In genomic region chr9:117412006-117412715, GRCh38 we compare ENCODE assay signal across 14 cellular contexts. TPM values are rescaled to one million over a fixed set of nuclear protein-coding genes. Genes with fewer than 3 reads are reported as not detected.
A peak's percentile ranks its signal among the peaks of the same experiment; 100 is the strongest.
DNase-seq lines count a peak whose midpoint lies in the region; ATAC-seq and TF ChIP-seq lines count a peak whose summit lies in the region.
"Had no signal": no experiment of that assay in that cellular context is flagged by ENCODE, and none has a peak within 500 bp of the region (broad histone marks: within the 10 kb centered on the region; RNA-seq: fewer than 3 reads in every experiment).

No MANE protein-coding gene starts in this region.

- no peaks in the 10 kb centered on the region for H3K36me3 Mint-ChIP-seq in activated naive CD4-positive, alpha-beta T cell treated with anti-CD3 and anti-CD28 coated beads, Interleukin-2, amount 10 ng/mL, durations not matched to agents 7 days and 5 days
- no peaks in the 10 kb centered on the region for H3K36me3 Mint-ChIP-seq in activated CD8-positive, alpha-beta T cell treated with anti-CD3 and anti-CD28 coated beads for 36 hours (ENCODE audit: low read depth)
- H3K36me3 Mint-ChIP-seq: memory B cell had no signal

- peaks cover 5% of the 10 kb centered on the region for H3K4me1 ChIP-seq in iPS-15b (ENCODE audit: control insufficient read depth, insufficient read depth, low read length)
- peaks cover 0 to 27% (median 6%) of the 10 kb centered on the region in 3 donors for H3K4me1 ChIP-seq in gastroesophageal sphincter
- H3K4me1 ChIP-seq: parathyroid adenoma had no signal

- H3K9me3 ChIP-seq in iPS-15b (ENCODE audit: control insufficient read depth, insufficient read depth, low read length) (no peaks in the 10 kb centered on the region), gastroesophageal sphincter (no peaks in the 10 kb centered on the region)
- H3K9me3 ChIP-seq: vagina had no signal

- no peak for TF ChIP-seq EP300 in gastroesophageal sphincter (IDR thresholded peaks at IDR 0.05)

- TF ChIP-seq CTCF in gastroesophageal sphincter (IDR thresholded peaks at IDR 0.05) = no peak
- TF ChIP-seq CTCF in activated CD8-positive, alpha-beta T cell treated with anti-CD3 and anti-CD28 coated beads for 36 hours (IDR thresholded peaks at IDR 0.05) = no peak

- H3K4me3 ChIP-seq in iPS-15b (ENCODE audit: low read depth, low read length) (peak overlapping the region; percentile 80), gastroesophageal sphincter (no peak overlapping the region)
- H3K4me3 ChIP-seq: vagina had no signal

- no peaks in the 10 kb centered on the region for H3K36me3 ChIP-seq in iPS-15b (ENCODE audit: control insufficient read depth, insufficient read depth, low read length)
- H3K36me3 ChIP-seq in gastroesophageal sphincter = no peaks in the 10 kb centered on the region
- H3K36me3 ChIP-seq: vagina had no signal

- intact Hi-C loops in activated CD8-positive, alpha-beta T cell treated with anti-CD3 and anti-CD28 coated beads for 36 hours (cut with micrococcal nuclease) = no loop called here

- POLR2A ChIA-PET in activated CD8-positive, alpha-beta T cell treated with anti-CD3 and anti-CD28 coated beads for 36 hours (lab: Charles Lee) = no interaction called here

- CTCF ChIA-PET in activated naive CD4-positive, alpha-beta T cell treated with anti-CD3 and anti-CD28 coated beads, Interleukin-2, amount 10 ng/mL, durations not matched to agents 7 days and 5 days (lab: Charles Lee) = interaction anchor here (0.8 kb wide), 1 partner anchor 16 kb away, joined by 3 read pairs; no protein-coding TSS in a partner anchor
- CTCF ChIA-PET in activated CD8-positive, alpha-beta T cell treated with anti-CD3 and anti-CD28 coated beads for 36 hours (lab: Charles Lee) = no interaction called here

- H3K4me1 Mint-ChIP-seq in activated naive CD4-positive, alpha-beta T cell treated with anti-CD3 and anti-CD28 coated beads, Interleukin-2, amount 10 ng/mL, durations not matched to agents 7 days and 5 days = peaks cover 3% of the 10 kb centered on the region
- no peaks in the 10 kb centered on the region for H3K4me1 Mint-ChIP-seq in activated CD8-positive, alpha-beta T cell treated with anti-CD3 and anti-CD28 coated beads for 36 hours (ENCODE audit: low read depth)
- H3K4me1 Mint-ChIP-seq: memory B cell had no signal

- H3K27me3 Mint-ChIP-seq in activated naive CD4-positive, alpha-beta T cell treated with anti-CD3 and anti-CD28 coated beads, Interleukin-2, amount 10 ng/mL, durations not matched to agents 7 days and 5 days = peaks cover 33% of the 10 kb centered on the region
- H3K27me3 Mint-ChIP-seq in activated CD8-positive, alpha-beta T cell treated with anti-CD3 and anti-CD28 coated beads for 36 hours = peaks cover 35% of the 10 kb centered on the region

- no peak overlapping the region for H3K4me3 Mint-ChIP-seq in activated naive CD4-positive, alpha-beta T cell treated with anti-CD3 and anti-CD28 coated beads, Interleukin-2, amount 10 ng/mL, durations not matched to agents 7 days and 5 days
- H3K4me3 Mint-ChIP-seq in activated CD8-positive, alpha-beta T cell treated with anti-CD3 and anti-CD28 coated beads for 36 hours = no peak overlapping the region
- H3K4me3 Mint-ChIP-seq: memory B cell had no signal

- H3K27ac ChIP-seq in gastroesophageal sphincter = no peak overlapping the region
- H3K27ac ChIP-seq: parathyroid adenoma, vagina had no signal

- DNase-seq in activated naive CD4-positive, alpha-beta T cell treated with anti-CD3 and anti-CD28 coated beads, Interleukin-2, amount 10 ng/mL, durations not matched to agents 7 days and 5 days = no peak
- no peak for DNase-seq in activated naive CD4-positive, alpha-beta T cell treated with Interleukin-2 at 50 U/mL for 16 hours
- DNase-seq in NCI-H446 treated with DMSO at 0.1 percent for 48 hours (lab: John Stamatoyannopoulos, UW) (peak; percentile 83), NCI-H2227 treated with DMSO at 0.1 percent for 48 hours (lab: John Stamatoyannopoulos, UW) (no peak), NCI-H1930 (lab: John Stamatoyannopoulos, UW) (no peak)
- DNase-seq in activated CD8-positive, alpha-beta T cell treated with anti-CD3 and anti-CD28 coated beads for 36 hours = no peak
- DNase-seq: activated naive CD4-positive, alpha-beta T cell treated with anti-CD3 and anti-CD28 coated beads, Interleukin-2, amount 50 U/mL, for 16 hours; GDM1; T-helper 9 cell had no signal

- H3K9ac ChIP-seq in iPS-15b (ENCODE audit: low read depth, low read length) = no peak overlapping the region
- H3K9ac ChIP-seq: parathyroid adenoma had no signal

- 40 to 67% methylated on average over 1 of the region's 17 CpGs for WGBS in gastroesophageal sphincter (ENCODE audit: low coverage in 1 of 2), 2 donors

- H3K27me3 ChIP-seq in iPS-15b (ENCODE audit: control insufficient read depth, insufficient read depth, low read length) = peaks cover 42% of the 10 kb centered on the region
- peaks cover 81% of the 10 kb centered on the region for H3K27me3 ChIP-seq in gastroesophageal sphincter
- H3K27me3 ChIP-seq: vagina had no signal

- H3K27ac Mint-ChIP-seq in activated naive CD4-positive, alpha-beta T cell treated with anti-CD3 and anti-CD28 coated beads, Interleukin-2, amount 10 ng/mL, durations not matched to agents 7 days and 5 days = peak overlapping the region; percentile 28
- no peak overlapping the region for H3K27ac Mint-ChIP-seq in activated CD8-positive, alpha-beta T cell treated with anti-CD3 and anti-CD28 coated beads for 36 hours
- H3K27ac Mint-ChIP-seq: memory B cell had no signal

- ATAC-seq in gastroesophageal sphincter = no peak
- no peak for ATAC-seq in activated CD8-positive, alpha-beta T cell treated with anti-CD3 and anti-CD28 coated beads for 36 hours

- no peaks in the 10 kb centered on the region for H3K9me3 Mint-ChIP-seq in activated naive CD4-positive, alpha-beta T cell treated with anti-CD3 and anti-CD28 coated beads, Interleukin-2, amount 10 ng/mL, durations not matched to agents 7 days and 5 days
- no peaks in the 10 kb centered on the region for H3K9me3 Mint-ChIP-seq in activated CD8-positive, alpha-beta T cell treated with anti-CD3 and anti-CD28 coated beads for 36 hours

- no peak for TF ChIP-seq POLR2A in gastroesophageal sphincter (IDR thresholded peaks at IDR 0.05)

RNA-seq across cellular contexts. Expression of gene ASTN2, which starts 2.7 kb away (rescaled TPM):
- total RNA-seq in gastroesophageal sphincter = 1 to 10 TPM; 4.0 to 7.0 (median 4.9) TPM
- 1 to 10 TPM; 5.2 to 5.7 TPM for total RNA-seq in activated CD8-positive, alpha-beta T cell treated with anti-CD3 and anti-CD28 coated beads for 36 hours
